Comparison of ENCODE assay signal across 8 cellular contexts in genomic region chr1:32291145-32291707, GRCh38. TPM values are rescaled to one million over a fixed set of nuclear protein-coding genes. Genes with fewer than 3 reads are reported as not detected.
DNase-seq lines count a peak whose midpoint lies in the region; ATAC-seq, FAIRE-seq and TF ChIP-seq lines count a peak whose summit lies in the region.

No MANE protein-coding gene starts in this region.

- no peaks in the 10 kb centered on the region for H3K9me3 ChIP-seq in adrenal gland (replicated peaks in 1 of 3)
- H3K9me3 ChIP-seq in keratinocyte (ENCODE audit: control insufficient read depth, low read depth, low read length), result no peaks in the 10 kb centered on the region
- no peaks in the 10 kb centered on the region for H3K9me3 ChIP-seq in thymus (ENCODE audit: control insufficient read depth)

- peak overlapping the region; percentile 88 for H3K4me2 ChIP-seq in keratinocyte (ENCODE audit: control insufficient read depth, extremely low read depth, insufficient read depth, low read depth, low read length)

- peak; percentile 67 for FAIRE-seq in keratinocyte (lab: Jason Lieb, UNC)

- H3K27me3 ChIP-seq in BJ (ENCODE audit: control insufficient read depth, insufficient read depth, low read length) (no peaks in the 10 kb centered on the region), adrenal gland (no peaks in the 10 kb centered on the region), keratinocyte (ENCODE audit: control insufficient read depth, extremely low read depth, insufficient read depth, low read length) (no peaks in the 10 kb centered on the region), thymus (ENCODE audit: control insufficient read depth, insufficient read depth) (no peaks in the 10 kb centered on the region)

- intact Hi-C loops in adrenal gland (cut with DNase I), result no loop called here

- no peak for ATAC-seq in GM18511 (IDR thresholded peaks at IDR 0.05; ENCODE audit: unreplicated experiment)

- peak overlapping the region; percentile 96 for H2AFZ ChIP-seq in keratinocyte (ENCODE audit: control insufficient read depth, low read length)

- TF ChIP-seq CTCF in BJ (IDR thresholded peaks at IDR 0.05; ENCODE audit: insufficient read depth, low read depth, low read length), result no peak
- no peak for TF ChIP-seq CTCF in adrenal gland (IDR thresholded peaks at IDR 0.05)
- no peak for TF ChIP-seq CTCF in keratinocyte (optimal IDR thresholded peaks at IDR 0.05 in 1 of 3, IDR thresholded peaks at IDR 0.05 in 1 of 3, conservative IDR thresholded peaks at IDR 0.05 in 1 of 3; ENCODE audit: extremely low read depth in 1 of 3, insufficient read depth in 2 of 3, low read length in 3 of 3)

- H3K4me3 ChIP-seq in BJ (ENCODE audit: low read depth, low read length) (peak overlapping the region; percentile 97), adrenal gland (peak overlapping the region in 2 of 4 donors; percentile 89 to 96), keratinocyte (ENCODE audit: control insufficient read depth in 2 of 3, extremely low read depth in 1 of 3, insufficient read depth in 2 of 3, low read depth in 1 of 3, low read length in 3 of 3) (peak overlapping the region; percentile 81 to 92 (median 85)), thymus (ENCODE audit: low read length) (peak overlapping the region; percentile 67)

- no peaks in the 10 kb centered on the region for H3K9me1 ChIP-seq in keratinocyte (ENCODE audit: control insufficient read depth, extremely low read depth, insufficient read depth, low read length)

- peaks cover 0 to 12% of the 10 kb centered on the region in 2 donors for H3K4me1 ChIP-seq in adrenal gland (replicated peaks in 1 of 2)
- H3K4me1 ChIP-seq in keratinocyte (ENCODE audit: control insufficient read depth, extremely low read depth, insufficient read depth, low read length), result peaks cover 13% of the 10 kb centered on the region
- H3K4me1 ChIP-seq in thymus (ENCODE audit: control insufficient read depth, insufficient read depth, low read length), result peaks cover 19% of the 10 kb centered on the region

- WGBS in adrenal gland, 4 donors, result 37 to 50% (median 42%) methylated on average over 10 of the region's 10 CpGs
- 58% methylated on average over 10 of the region's 10 CpGs for WGBS in thymus

- POLR2A ChIA-PET in BJ (lab: Charles Lee), result interaction anchor here (0.6 kb wide), 2 partner anchors 43 to 81 kb away, joined by 3 read pairs; no protein-coding TSS in a partner anchor

- dilution Hi-C loops in keratinocyte (cut with MboI; ENCODE audit: extremely low pct_ligation_motif_present, low sequenced_read_pairs), result no loop called here

- CTCF ChIA-PET in BJ (lab: Yijun Ruan, JAX), result interaction anchor here (0.6 to 1.5 kb wide), 5 partner anchors 25 to 91 kb away, joined by 3 to 5 read pairs (median 4); partner anchors contain the start of gene CCDC28B

- TF ChIP-seq POLR2A in adrenal gland (IDR thresholded peaks at IDR 0.05), result no peak

- H3K9ac ChIP-seq in keratinocyte (ENCODE audit: control insufficient read depth, extremely low read depth, insufficient read depth, low read length), result peak overlapping the region; percentile 92

- DNase-seq in BJ (ENCODE audit: low read depth) (no peak), HS-27A (ENCODE audit: low read depth) (peak; percentile 24), adrenal gland (peak in 1 of 7 donors; percentile 37), keratinocyte (ENCODE audit: low read depth, low spot score) (peak; percentile 35), NCI-H2081 treated with DMSO at 0.1 percent for 48 hours (lab: John Stamatoyannopoulos, UW) (no peak), NCI-H1092 treated with DMSO at 0.1 percent for 48 hours (lab: John Stamatoyannopoulos, UW) (no peak)

- peak overlapping the region; percentile 23 to 89 (median 81) for H3K27ac ChIP-seq in adrenal gland
- H3K27ac ChIP-seq in keratinocyte (ENCODE audit: control insufficient read depth, insufficient read depth, low read length), result peak overlapping the region; percentile 93
- H3K27ac ChIP-seq in thymus (ENCODE audit: low read depth), result peak overlapping the region; percentile 76

- H3K36me3 ChIP-seq in BJ (ENCODE audit: control insufficient read depth, insufficient read depth, low read length) (no peaks in the 10 kb centered on the region; the same call in 1 of the 2 replicates), adrenal gland (replicated peaks in 1 of 2) (no peaks in the 10 kb centered on the region), keratinocyte (ENCODE audit: control insufficient read depth in 2 of 2, extremely low read depth in 1 of 2, insufficient read depth in 2 of 2, low read length in 2 of 2) (no peaks in the 10 kb centered on the region), thymus (ENCODE audit: control insufficient read depth, insufficient read depth) (peaks cover 16% of the 10 kb centered on the region)

- H4K20me1 ChIP-seq in keratinocyte (ENCODE audit: control insufficient read depth, extremely low read depth, insufficient read depth, low read length), result no peaks in the 10 kb centered on the region

- H3K79me2 ChIP-seq in keratinocyte (ENCODE audit: control insufficient read depth, insufficient read depth, low read length), result peaks cover 36% of the 10 kb centered on the region

RNA-seq across cellular contexts. Expression of gene HDAC1, which starts 0.7 kb away (rescaled TPM):
- polyA plus RNA-seq in BJ (2011; rRNA removed) (155 and 185 TPM in 2 replicates), adrenal gland (10 to 100 TPM; 54.4 to 70.1 (median 59.6) TPM), keratinocyte (159 to 198 TPM (median 170 TPM) in 3 replicates), thymus (103 TPM)
- polyA minus RNA-seq in BJ (2011; rRNA and poly(A)+ RNA removed), result 69.8 and 89.1 TPM in 2 replicates
- 10 to 100 TPM; 52.2 to 93.1 (median 74.7) TPM for total RNA-seq in adrenal gland
- polyA plus RNA-seq in keratinocyte (2011; ENCODE audit: low read depth), result 61.3 TPM
- polyA plus RNA-seq in keratinocyte (2011; cell fraction: cytosol; rRNA removed), result 102 and 113 TPM in 2 replicates
- 183 and 195 TPM in 2 replicates for polyA plus RNA-seq in keratinocyte (2011; cell fraction: nucleus; rRNA removed)
- polyA plus RNA-seq in keratinocyte (2012; ENCODE audit: low replicate concordance), result 69.8 and 153 TPM in 2 replicates
- polyA minus RNA-seq in keratinocyte, result 81.1 to 251 TPM (median 187 TPM) in 3 replicates
- 71.6 TPM for polyA minus RNA-seq in keratinocyte (2011; cell fraction: cytosol; rRNA and poly(A)+ RNA removed)
- polyA minus RNA-seq in keratinocyte (2011; cell fraction: nucleus; rRNA and poly(A)+ RNA removed), result 60.6 and 88.4 TPM in 2 replicates

RNA-seq across cellular contexts. Expression of gene LCK, which starts 40.2 kb away (rescaled TPM):
- 0.05 and 0.11 TPM in 2 replicates for polyA plus RNA-seq in BJ (2011; rRNA removed)
- polyA minus RNA-seq in BJ (2011; rRNA and poly(A)+ RNA removed), result not detected in 2 replicates
- 1 to 10 TPM in 6 of 8 donors, under 1 TPM in 2; 0.30 to 2.7 (median 1.9) TPM for total RNA-seq in adrenal gland
- 1 to 10 TPM in 2 of 3 donors, under 1 TPM in 1; 0.46 to 2.9 (median 1.2) TPM for polyA plus RNA-seq in adrenal gland
- polyA plus RNA-seq in keratinocyte, result 0.10 to 0.31 TPM (median 0.16 TPM) in 3 replicates
- not detected for polyA plus RNA-seq in keratinocyte (2011; ENCODE audit: low read depth)
- 0.02 and 0.08 TPM in 2 replicates for polyA plus RNA-seq in keratinocyte (2011; cell fraction: cytosol; rRNA removed)
- polyA plus RNA-seq in keratinocyte (2011; cell fraction: nucleus; rRNA removed), result 0.07 TPM in 1 of 2 replicates, not detected in the other
- 0.46 TPM in 1 of 2 replicates, not detected in the other for polyA plus RNA-seq in keratinocyte (2012; ENCODE audit: low replicate concordance)
- 0.26 to 1.5 TPM (median 0.85 TPM) in 3 replicates for polyA minus RNA-seq in keratinocyte
- not detected for polyA minus RNA-seq in keratinocyte (2011; cell fraction: cytosol; rRNA and poly(A)+ RNA removed)
- polyA minus RNA-seq in keratinocyte (2011; cell fraction: nucleus; rRNA and poly(A)+ RNA removed), result not detected in 2 replicates
- 175 TPM for polyA plus RNA-seq in thymus

RNA-seq across cellular contexts. Expression of gene FAM167B, which starts 44.2 kb away (rescaled TPM):
- polyA plus RNA-seq in BJ (2011; rRNA removed), result 3.3 and 3.5 TPM in 2 replicates
- polyA minus RNA-seq in BJ (2011; rRNA and poly(A)+ RNA removed), result 1.9 and 2.9 TPM in 2 replicates
- 10 to 100 TPM; 19.4 to 34.5 (median 26.3) TPM for total RNA-seq in adrenal gland
- 10 to 100 TPM in 2 of 3 donors, 1 to 10 TPM in 1; 5.8 to 58.2 (median 30.0) TPM for polyA plus RNA-seq in adrenal gland
- 0.06 to 0.07 TPM in 2 of 3 replicates, not detected in the other for polyA plus RNA-seq in keratinocyte
- polyA plus RNA-seq in keratinocyte (2011; ENCODE audit: low read depth), result not detected
- polyA plus RNA-seq in keratinocyte (2011; cell fraction: cytosol; rRNA removed), result not detected in 2 replicates
- not detected in 2 replicates for polyA plus RNA-seq in keratinocyte (2011; cell fraction: nucleus; rRNA removed)
- polyA plus RNA-seq in keratinocyte (2012; ENCODE audit: low replicate concordance), result not detected in 2 replicates
- polyA minus RNA-seq in keratinocyte, result not detected in 3 replicates
- polyA minus RNA-seq in keratinocyte (2011; cell fraction: cytosol; rRNA and poly(A)+ RNA removed), result not detected
- not detected in 2 replicates for polyA minus RNA-seq in keratinocyte (2011; cell fraction: nucleus; rRNA and poly(A)+ RNA removed)
- polyA plus RNA-seq in thymus, result 6.8 TPM

RNA-seq across cellular contexts. Expression of gene MARCKSL1, which starts 44.8 kb away (rescaled TPM):
- 41.3 and 52.0 TPM in 2 replicates for polyA plus RNA-seq in BJ (2011; rRNA removed)
- polyA minus RNA-seq in BJ (2011; rRNA and poly(A)+ RNA removed), result 15.6 and 17.8 TPM in 2 replicates
- total RNA-seq in adrenal gland, result 10 to 100 TPM; 24.2 to 82.2 (median 50.0) TPM
- polyA plus RNA-seq in adrenal gland, result 10 to 100 TPM; 34.4 to 54.8 (median 49.2) TPM
- polyA plus RNA-seq in keratinocyte, result 8.5 to 23.8 TPM (median 11.6 TPM) in 3 replicates
- polyA plus RNA-seq in keratinocyte (2011; ENCODE audit: low read depth), result 1.2 TPM
- 18.6 and 19.8 TPM in 2 replicates for polyA plus RNA-seq in keratinocyte (2011; cell fraction: cytosol; rRNA removed)
- polyA plus RNA-seq in keratinocyte (2011; cell fraction: nucleus; rRNA removed), result 12.5 and 13.9 TPM in 2 replicates
- 11.2 and 16.7 TPM in 2 replicates for polyA plus RNA-seq in keratinocyte (2012; ENCODE audit: low replicate concordance)
- polyA minus RNA-seq in keratinocyte, result 9.1 to 13.8 TPM (median 12.5 TPM) in 3 replicates
- polyA minus RNA-seq in keratinocyte (2011; cell fraction: cytosol; rRNA and poly(A)+ RNA removed), result 6.9 TPM
- 3.1 and 5.3 TPM in 2 replicates for polyA minus RNA-seq in keratinocyte (2011; cell fraction: nucleus; rRNA and poly(A)+ RNA removed)
- polyA plus RNA-seq in thymus, result 113 TPM

Comparison
In these comparisons a context has a peak if more than half of its experiments do, and no peak if none do; other contexts are left out.
1. DNase-seq: peak in HS-27A (single experiment) and keratinocyte (single experiment); none in BJ (single experiment), NCI-H2081 treated with DMSO at 0.1 percent for 48 hours (single experiment) and NCI-H1092 treated with DMSO at 0.1 percent for 48 hours (single experiment).
2. RNA of gene LCK, which starts 40.2 kb away (polyA plus RNA-seq): 175 TPM in thymus (single experiment); 0.46 to 2.9 TPM in adrenal gland, 0.02 to 0.46 TPM in keratinocyte and 0.05 to 0.11 TPM in BJ; every median in the first group is over 10 times any median in the second.
3. Peak in every context shown above with its lines, with median percentiles within 50 percentile points of each other: H3K27ac ChIP-seq.